ENCODE assay signal across 15 cellular contexts in genomic region chr10:12188656-12189055, GRCh38. TPM values are rescaled to one million over a fixed set of nuclear protein-coding genes. Genes with fewer than 3 reads are reported as not detected.
DNase-seq lines count a peak whose midpoint lies in the region; ATAC-seq and TF ChIP-seq lines count a peak whose summit lies in the region.
"Had no signal": no experiment of that assay in that cellular context is flagged by ENCODE, and none has a peak within 500 bp of the region (broad histone marks: within the 10 kb centered on the region; RNA-seq: fewer than 3 reads in every experiment).

No MANE protein-coding gene starts in this region.

- H3K4me3 ChIP-seq in DND-41 (ENCODE audit: low read depth in 1 of 2, low read length in 2 of 2), result no peak overlapping the region
- H3K4me3 ChIP-seq: BLaER1, Peyer's patch, SK-N-MC had no signal

- no peaks in the 10 kb centered on the region for H3K9me3 Mint-ChIP-seq in activated CD8-positive, alpha-beta memory T cell treated with anti-CD3 and anti-CD28 coated beads, Interleukin-2, amount 10 ng/mL, durations not matched to agents 7 days and 5 days (ENCODE audit: low read depth)
- no peaks in the 10 kb centered on the region for H3K9me3 Mint-ChIP-seq in activated T-helper 17 cell treated with anti-CD3 and anti-CD28 coated beads, Interleukin-2, amount 50 U/mL, for 72 hours
- H3K9me3 Mint-ChIP-seq in stimulated activated memory B cell treated with anti-CD40 and anti-IgM and Interleukin-4, amounts not matched to agents 10 μg/mL and 1 μg/mL and 100 μg/mL, for 72 hours, result no peaks in the 10 kb centered on the region
- H3K9me3 Mint-ChIP-seq: CD4-positive, alpha-beta T cell had no signal

- no peak overlapping the region for H3K4me2 ChIP-seq in DND-41 (ENCODE audit: insufficient read depth, low read length)
- H3K4me2 ChIP-seq: BLaER1 had no signal

- no peak for TF ChIP-seq CTCF in DND-41 (IDR thresholded peaks at IDR 0.05; ENCODE audit: borderline replicate concordance, extremely low read depth, low read length, poor library complexity, severe bottlenecking)

- no peaks in the 10 kb centered on the region for H3K27me3 ChIP-seq in DND-41 (ENCODE audit: insufficient read depth, low read length, poor library complexity)
- H3K27me3 ChIP-seq: BLaER1, Peyer's patch had no signal

- peaks cover 54% of the 10 kb centered on the region for H3K4me1 Mint-ChIP-seq in activated CD8-positive, alpha-beta memory T cell treated with anti-CD3 and anti-CD28 coated beads, Interleukin-2, amount 10 ng/mL, durations not matched to agents 7 days and 5 days
- peaks cover 43% of the 10 kb centered on the region for H3K4me1 Mint-ChIP-seq in activated T-helper 17 cell treated with anti-CD3 and anti-CD28 coated beads, Interleukin-2, amount 50 U/mL, for 72 hours
- peaks cover 29% of the 10 kb centered on the region for H3K4me1 Mint-ChIP-seq in stimulated activated memory B cell treated with anti-CD40 and anti-IgM and Interleukin-4, amounts not matched to agents 10 μg/mL and 1 μg/mL and 100 μg/mL, for 72 hours

- H3K9ac ChIP-seq in DND-41 (ENCODE audit: low read depth, low read length), result no peak overlapping the region
- H3K9ac ChIP-seq: BLaER1 had no signal

- H3K9me3 ChIP-seq in DND-41 (ENCODE audit: insufficient read depth, low read length, severe bottlenecking), result no peaks in the 10 kb centered on the region
- H3K9me3 ChIP-seq: BLaER1, Peyer's patch had no signal

- peaks cover 55% of the 10 kb centered on the region for H3K36me3 Mint-ChIP-seq in activated CD8-positive, alpha-beta memory T cell treated with anti-CD3 and anti-CD28 coated beads, Interleukin-2, amount 10 ng/mL, durations not matched to agents 7 days and 5 days
- peaks cover 86% of the 10 kb centered on the region for H3K36me3 Mint-ChIP-seq in activated T-helper 17 cell treated with anti-CD3 and anti-CD28 coated beads, Interleukin-2, amount 50 U/mL, for 72 hours (ENCODE audit: low read depth)
- peaks cover 52% of the 10 kb centered on the region for H3K36me3 Mint-ChIP-seq in stimulated activated memory B cell treated with anti-CD40 and anti-IgM and Interleukin-4, amounts not matched to agents 10 μg/mL and 1 μg/mL and 100 μg/mL, for 72 hours

- no peak for DNase-seq in activated CD8-positive, alpha-beta memory T cell treated with anti-CD3 and anti-CD28 coated beads, Interleukin-2, amount 10 ng/mL, durations not matched to agents 7 days and 5 days
- no peak for DNase-seq in activated CD8-positive, alpha-beta memory T cell treated with anti-CD3 and anti-CD28 coated beads, Interleukin-2, amount 50 U/mL, for 4 hours
- DNase-seq in DND-41 (no peak), NCI-H2107 (lab: John Stamatoyannopoulos, UW) (no peak), OCI-M1 (lab: John Stamatoyannopoulos, UW) (no peak)
- DNase-seq: CD4-positive, alpha-beta T cell; Karpas-422; NCI-H2029; NCI-H526 treated with DMSO at 0.1 percent for 48 hours; Peyer's patch; SIG-M5 had no signal

- H3K4me1 ChIP-seq in DND-41 (ENCODE audit: insufficient read depth, low read length), result peaks cover 5% of the 10 kb centered on the region; the same call in 1 of the 2 replicates

- no peak for ATAC-seq in activated CD8-positive, alpha-beta memory T cell treated with anti-CD3 and anti-CD28 coated beads, Interleukin-2, amount 10 ng/mL, durations not matched to agents 7 days and 5 days
- no peak for ATAC-seq in DND-41 (ENCODE audit: insufficient read depth, low read depth)
- ATAC-seq in activated T-helper 17 cell treated with anti-CD3 and anti-CD28 coated beads, Interleukin-2, amount 50 U/mL, for 72 hours (replicated peaks), result no peak
- ATAC-seq in stimulated activated memory B cell treated with anti-CD40 and anti-IgM and Interleukin-4, amounts not matched to agents 10 μg/mL and 1 μg/mL and 100 μg/mL, for 72 hours, result no peak

- H3K27ac ChIP-seq in DND-41 (ENCODE audit: low read length), result 0 out of 2 replicates have a peak overlapping the region, but pooled peaks have one; percentile 20
- H3K27ac ChIP-seq: BLaER1, Peyer's patch, SK-N-MC had no signal

- peaks cover 46% of the 10 kb centered on the region for H3K36me3 ChIP-seq in DND-41 (ENCODE audit: insufficient read depth, low read length)

- H3K27me3 Mint-ChIP-seq in activated CD8-positive, alpha-beta memory T cell treated with anti-CD3 and anti-CD28 coated beads, Interleukin-2, amount 10 ng/mL, durations not matched to agents 7 days and 5 days, result no peaks in the 10 kb centered on the region
- no peaks in the 10 kb centered on the region for H3K27me3 Mint-ChIP-seq in activated T-helper 17 cell treated with anti-CD3 and anti-CD28 coated beads, Interleukin-2, amount 50 U/mL, for 72 hours
- no peaks in the 10 kb centered on the region for H3K27me3 Mint-ChIP-seq in stimulated activated memory B cell treated with anti-CD40 and anti-IgM and Interleukin-4, amounts not matched to agents 10 μg/mL and 1 μg/mL and 100 μg/mL, for 72 hours
- H3K27me3 Mint-ChIP-seq: CD4-positive, alpha-beta T cell had no signal

- peaks cover 11% of the 10 kb centered on the region; the same call in 1 of the 2 replicates for H4K20me1 ChIP-seq in DND-41 (ENCODE audit: insufficient read depth, low read length)

- peak overlapping the region; percentile 4 for H3K27ac Mint-ChIP-seq in activated CD8-positive, alpha-beta memory T cell treated with anti-CD3 and anti-CD28 coated beads, Interleukin-2, amount 10 ng/mL, durations not matched to agents 7 days and 5 days
- peak overlapping the region; percentile 91 for H3K27ac Mint-ChIP-seq in activated T-helper 17 cell treated with anti-CD3 and anti-CD28 coated beads, Interleukin-2, amount 50 U/mL, for 72 hours
- H3K27ac Mint-ChIP-seq in stimulated activated memory B cell treated with anti-CD40 and anti-IgM and Interleukin-4, amounts not matched to agents 10 μg/mL and 1 μg/mL and 100 μg/mL, for 72 hours, result peak overlapping the region; percentile 20
- H3K27ac Mint-ChIP-seq: CD4-positive, alpha-beta T cell had no signal

- no peak overlapping the region for H3K4me3 Mint-ChIP-seq in activated CD8-positive, alpha-beta memory T cell treated with anti-CD3 and anti-CD28 coated beads, Interleukin-2, amount 10 ng/mL, durations not matched to agents 7 days and 5 days
- H3K4me3 Mint-ChIP-seq in activated T-helper 17 cell treated with anti-CD3 and anti-CD28 coated beads, Interleukin-2, amount 50 U/mL, for 72 hours, result no peak overlapping the region
- H3K4me3 Mint-ChIP-seq in stimulated activated memory B cell treated with anti-CD40 and anti-IgM and Interleukin-4, amounts not matched to agents 10 μg/mL and 1 μg/mL and 100 μg/mL, for 72 hours, result no peak overlapping the region
- H3K4me3 Mint-ChIP-seq: CD4-positive, alpha-beta T cell had no signal

- CTCF ChIA-PET in activated CD8-positive, alpha-beta memory T cell treated with anti-CD3 and anti-CD28 coated beads, Interleukin-2, amount 10 ng/mL, durations not matched to agents 7 days and 5 days (lab: Charles Lee), result interaction anchor here (1.1 kb wide), 1 partner anchor 93 kb away, joined by 3 read pairs; no protein-coding TSS in a partner anchor

- H2AFZ ChIP-seq in DND-41 (ENCODE audit: low read depth, low read length), result no peak overlapping the region

- H3K79me2 ChIP-seq in DND-41 (ENCODE audit: insufficient read depth, low read length), result peaks cover 64% of the 10 kb centered on the region

RNA-seq across cellular contexts. Expression of gene NUDT5, which starts 7.0 kb away (rescaled TPM):
- 100 to 1,000 TPM; 107 to 125 TPM for total RNA-seq in activated CD8-positive, alpha-beta memory T cell treated with anti-CD3 and anti-CD28 coated beads, Interleukin-2, amount 10 ng/mL, durations not matched to agents 7 days and 5 days
- total RNA-seq in activated T-helper 17 cell treated with anti-CD3 and anti-CD28 coated beads, Interleukin-2, amount 50 U/mL, for 72 hours, result 100 to 1,000 TPM in 1 of 2 donors, 10 to 100 TPM in 1; 99.1 to 139 TPM

RNA-seq across cellular contexts. Expression of gene CDC123, which starts 7.3 kb away (rescaled TPM):
- 100 to 1,000 TPM in 1 of 2 experiments, 10 to 100 TPM in 1; 95.2 to 130 TPM for total RNA-seq in activated CD8-positive, alpha-beta memory T cell treated with anti-CD3 and anti-CD28 coated beads, Interleukin-2, amount 10 ng/mL, durations not matched to agents 7 days and 5 days
- 100 to 1,000 TPM in 1 of 2 donors, 10 to 100 TPM in 1; 93.8 to 202 TPM for total RNA-seq in activated T-helper 17 cell treated with anti-CD3 and anti-CD28 coated beads, Interleukin-2, amount 50 U/mL, for 72 hours

RNA-seq across cellular contexts. Expression of gene SEC61A2, which starts 59.2 kb away (rescaled TPM):
- 10 to 100 TPM; 13.9 to 16.1 TPM for total RNA-seq in activated CD8-positive, alpha-beta memory T cell treated with anti-CD3 and anti-CD28 coated beads, Interleukin-2, amount 10 ng/mL, durations not matched to agents 7 days and 5 days
- total RNA-seq in activated T-helper 17 cell treated with anti-CD3 and anti-CD28 coated beads, Interleukin-2, amount 50 U/mL, for 72 hours, result 10 to 100 TPM; 16.0 to 22.3 TPM

Comparison
In these comparisons a context has a peak if more than half of its experiments do, and no peak if none do; other contexts are left out.
1. H3K27ac Mint-ChIP-seq: peak in every context shown above with its lines; median percentile 91 in activated T-helper 17 cell treated with anti-CD3 and anti-CD28 coated beads, Interleukin-2, amount 50 U/mL, for 72 hours; 20 in stimulated activated memory B cell treated with anti-CD40 and anti-IgM and Interleukin-4, amounts not matched to agents 10 μg/mL and 1 μg/mL and 100 μg/mL, for 72 hours; 4 in activated CD8-positive, alpha-beta memory T cell treated with anti-CD3 and anti-CD28 coated beads, Interleukin-2, amount 10 ng/mL, durations not matched to agents 7 days and 5 days.